In genomic region chr16:70467113-70467512, GRCh38 we compare ENCODE assay signal across 20 cellular contexts. TPM values are rescaled to one million over a fixed set of nuclear protein-coding genes. Genes with fewer than 3 reads are reported as not detected.
DNase-seq lines count a peak whose midpoint lies in the region; ATAC-seq, FAIRE-seq and TF ChIP-seq lines count a peak whose summit lies in the region.
"Had no signal": no experiment of that assay in that cellular context is flagged by ENCODE, and none has a peak within 500 bp of the region (broad histone marks: within the 10 kb centered on the region; RNA-seq: fewer than 3 reads in every experiment).

No MANE protein-coding gene starts in this region.

- intact Hi-C loops in K562 (cut with micrococcal nuclease) (no loop called here), lower leg skin (cut with DNase I; ENCODE audit: low total_unique reads) (no loop called here)

- DNase-seq in H7 (peak; percentile 70), K562 (ENCODE audit: extremely low read depth in 1 of 4, low spot score in 3 of 4) (no peak), NCI-H2029 treated with DMSO at 0.1 percent for 48 hours (lab: John Stamatoyannopoulos, UW) (no peak), lower leg skin (ENCODE audit: low spot score in 2 of 2) (no peak), UCSD-AML1 (lab: John Stamatoyannopoulos, UW; ENCODE audit: unreplicated experiment) (no peak)
- DNase-seq: activated CD4-positive, alpha-beta memory T cell treated with anti-CD3 and anti-CD28 coated beads, Interleukin-2, amount 10 ng/mL, durations not matched to agents 7 days and 5 days; CD8-positive, alpha-beta T cell; DND-41; lower lobe of right lung; NCI-H1417 treated with DMSO at 0.1 percent for 48 hours; NCI-H524; retina; SK-N-SH; stimulated activated CD4-positive, alpha-beta T cell treated with anti-CD3 and anti-CD28 coated beads, Interleukin-12 subunit alpha, Interleukin-12 subunit beta, amount 100 ng/mL, for 4 hours had no signal

- H3K27ac ChIP-seq in K562 (ENCODE audit: extremely low read depth, low read depth, low read length) (no peak overlapping the region), parathyroid adenoma (no peak overlapping the region)
- H3K27ac ChIP-seq: hepatocyte, lower lobe of right lung, neutrophil, upper lobe of left lung had no signal

- peak overlapping the region in 1 of 2 experiments; percentile 68; a peak in 2 of 4 replicates for H3K9ac ChIP-seq in K562 (ENCODE audit: insufficient read depth in 1 of 2, low read depth in 2 of 2, low read length in 2 of 2)
- no peak overlapping the region for H3K9ac ChIP-seq in parathyroid adenoma
- H3K9ac ChIP-seq: SK-N-SH had no signal

- TF ChIP-seq POLR2A in K562 (conservative IDR thresholded peaks at IDR 0.05) (no peak), lower leg skin (IDR thresholded peaks at IDR 0.05) (no peak)

- ATAC-seq in K562, result 0 out of 3 replicates have a peak, but pooled peaks have one; percentile 9
- ATAC-seq: CD8-positive, alpha-beta T cell had no signal

- H3K9me3 ChIP-seq in K562 (replicated peaks; ENCODE audit: control insufficient read depth, insufficient read depth, low read depth, low read length) (no peaks in the 10 kb centered on the region), parathyroid adenoma (ENCODE audit: control insufficient read depth, low read length) (no peaks in the 10 kb centered on the region)
- H3K9me3 ChIP-seq: lower lobe of right lung, neutrophil, SK-N-SH, upper lobe of left lung had no signal

- H3K4me1 ChIP-seq in K562 (replicated peaks in 1 of 2; ENCODE audit: control insufficient read depth in 2 of 2, insufficient read depth in 2 of 2, low read length in 2 of 2) (peaks cover 0 to 32% of the 10 kb centered on the region in 2 experiments; a peak in 3 of 5 replicates), parathyroid adenoma (no peaks in the 10 kb centered on the region)
- H3K4me1 ChIP-seq: lower lobe of right lung, upper lobe of left lung had no signal

- no peaks in the 10 kb centered on the region for H3K27me3 ChIP-seq in H7 (ENCODE audit: control insufficient read depth, insufficient read depth, low read length)
- H3K27me3 ChIP-seq in K562 (ENCODE audit: control insufficient read depth in 2 of 2, insufficient read depth in 2 of 2, low read length in 2 of 2), result no peaks in the 10 kb centered on the region
- H3K27me3 ChIP-seq in parathyroid adenoma (ENCODE audit: control insufficient read depth, insufficient read depth, low read length), result no peaks in the 10 kb centered on the region
- H3K27me3 ChIP-seq: hepatocyte, neutrophil, upper lobe of left lung had no signal

- BruUV-seq in K562 (replicated peaks; lab: Mats Ljungman, UMichigan), result no TSS peak

- TF ChIP-seq CTCF in K562 (IDR thresholded peaks at IDR 0.05 in 2 of 3, conservative IDR thresholded peaks at IDR 0.05 in 1 of 3; ENCODE audit: insufficient read depth in 2 of 3, low read depth in 1 of 3, low read length in 3 of 3) (peak in 2 of 3 experiments; percentile 14 to 32; a peak in 2 of 6 replicates), parathyroid adenoma (IDR thresholded peaks at IDR 0.05) (peak; percentile 17), lower leg skin (IDR thresholded peaks at IDR 0.05) (no peak)

- no peaks in the 10 kb centered on the region for H3K79me2 ChIP-seq in K562 (ENCODE audit: control insufficient read depth, insufficient read depth, low read length)
- H3K79me2 ChIP-seq in parathyroid adenoma, result no peaks in the 10 kb centered on the region
- H3K79me2 ChIP-seq: hepatocyte had no signal

- WGBS in K562 (ENCODE audit: insufficient coverage, low coverage, missing lambda C conversion rate), result 79% methylated on average over 11 of the region's 11 CpGs
- WGBS in lower leg skin, 2 donors, result 79 to 87% methylated on average over 11 of the region's 11 CpGs

- TF ChIP-seq RAD21 in K562 (CRISPR knock-in tag; conservative IDR thresholded peaks at IDR 0.05 in 1 of 2, IDR thresholded peaks at IDR 0.05 in 1 of 2), result peak in 1 of 2 experiments; percentile 26; a peak in 1 of 4 replicates

- CTCF ChIA-PET in K562 (lab: Yijun Ruan, JAX; ENCODE audit: low intra/inter-chr PET ratio), result interaction anchor here (1.7 kb wide), 1 partner anchor 72 kb away, joined by 7 read pairs; no protein-coding TSS in a partner anchor

- no peak overlapping the region for H3K4me3 ChIP-seq in H7 (ENCODE audit: insufficient read depth, low read depth, low read length)
- no peak overlapping the region for H3K4me3 ChIP-seq in K562
- no peak overlapping the region for H3K4me3 ChIP-seq in parathyroid adenoma (ENCODE audit: low read depth, low read length)
- no peak overlapping the region for H3K4me3 ChIP-seq in lower leg skin (ENCODE audit: low read depth, poor library complexity, severe bottlenecking)
- H3K4me3 ChIP-seq: hepatocyte, lower lobe of right lung, upper lobe of left lung had no signal

- H2AFZ ChIP-seq in K562 (ENCODE audit: low read depth, low read length) (no peak overlapping the region), parathyroid adenoma (no peak overlapping the region)
- H2AFZ ChIP-seq: hepatocyte had no signal

- POLR2A ChIA-PET in K562 (lab: Yijun Ruan, JAX), result interaction anchor here (1.2 to 1.9 kb wide), 2 partner anchors 12 to 35 kb away, joined by 5 to 10 read pairs; no protein-coding TSS in a partner anchor

- H4K20me1 ChIP-seq in K562 (replicated peaks; ENCODE audit: control insufficient read depth, insufficient read depth, low read length), result no peaks in the 10 kb centered on the region; the same call in 1 of the 2 replicates

- FAIRE-seq in K562 (lab: Jason Lieb, UNC), result no peak
- FAIRE-seq: GM18507, islet of Langerhans had no signal

- H3K4me2 ChIP-seq in K562 (ENCODE audit: insufficient read depth, low read length) (no peak overlapping the region), parathyroid adenoma (ENCODE audit: low read length) (no peak overlapping the region)
- H3K4me2 ChIP-seq: hepatocyte, SK-N-SH had no signal

- H3K36me3 ChIP-seq in H7 (replicated peaks; ENCODE audit: control insufficient read depth, insufficient read depth, low read length), result no peaks in the 10 kb centered on the region
- peaks cover 16% of the 10 kb centered on the region; the same call in 1 of the 3 replicates for H3K36me3 ChIP-seq in K562 (ENCODE audit: control insufficient read depth, insufficient read depth, low read length)
- no peaks in the 10 kb centered on the region for H3K36me3 ChIP-seq in parathyroid adenoma (ENCODE audit: control insufficient read depth, insufficient read depth, low read length)

- no peak for TF ChIP-seq EP300 in K562 (IDR thresholded peaks at IDR 0.05; ENCODE audit: low read length)

- in situ Hi-C loops in K562 (cut with MboI), result loop anchor here (10.0 kb wide), 1 partner anchor 72 kb away; no protein-coding TSS in a partner anchor

- H3K9me1 ChIP-seq in K562 (ENCODE audit: control insufficient read depth, insufficient read depth, low read length), result no peaks in the 10 kb centered on the region

RNA-seq across cellular contexts. Expression of gene FCSK, which starts 12.7 kb away (rescaled TPM):
- 11.2 and 13.7 TPM in 2 replicates for total RNA-seq in H7 (2014; rRNA removed; shearing (Covaris generic))
- total RNA-seq in K562 (2011; cell fraction: chromatin; rRNA removed; ENCODE audit: low replicate concordance), result 66.2 and 212 TPM in 2 replicates
- 117 and 131 TPM in 2 replicates for total RNA-seq in K562 (2011; cell fraction: nucleolus; rRNA removed)
- 80.1 and 84.7 TPM in 2 replicates for total RNA-seq in K562 (2011; cell fraction: nucleoplasm; rRNA removed)
- total RNA-seq in K562 (2014; rRNA removed) (12.6 and 15.6 TPM in 2 replicates), K562 (2014; rRNA removed; fragmentation: Illumina TruSeq; extraction: Trizol) (4.7 and 6.9 TPM in 2 replicates), K562 (2015; rRNA removed; fragmentation: Illumina TruSeq; extraction: Trizol) (7.4 and 7.7 TPM in 2 replicates), K562 (2021) (18.6 and 19.0 TPM in 2 replicates), lower leg skin (10 to 100 TPM; 17.9 to 31.7 (median 23.4) TPM)
- polyA plus RNA-seq in K562 (2011; rRNA removed) (13.5 and 22.6 TPM in 2 replicates), K562 (2014; fragmentation: Illumina TruSeq; extraction: Trizol) (8.3 and 9.1 TPM in 2 replicates), K562 (2014; fragmentation: Nextera tagmentation; extraction: Ambion mirVana) (1 to 10 TPM in 1 of 2 experiments, under 1 TPM in 1; 0.92 to 1.1 TPM), K562 (2014; rRNA removed) (15.1 and 19.9 TPM in 2 replicates)
- 16.3 and 19.3 TPM in 2 replicates for polyA plus RNA-seq in K562 (2011; cell fraction: cytosol; rRNA removed)
- 115 and 146 TPM in 2 replicates for polyA plus RNA-seq in K562 (2011; cell fraction: nucleus; rRNA removed)
- polyA plus RNA-seq in K562 (2012), result 10.0 and 16.5 TPM in 2 replicates
- polyA minus RNA-seq in K562 (2011; rRNA and poly(A)+ RNA removed), result 7.5 and 9.5 TPM in 2 replicates
- 8.0 and 12.0 TPM in 2 replicates for polyA minus RNA-seq in K562 (2011; cell fraction: cytosol; rRNA and poly(A)+ RNA removed)
- polyA minus RNA-seq in K562 (2011; cell fraction: nucleus; rRNA and poly(A)+ RNA removed), result 25.0 and 31.0 TPM in 2 replicates

RNA-seq across cellular contexts. Expression of gene ST3GAL2, which starts 28.2 kb away (rescaled TPM):
- total RNA-seq in H7 (2014; rRNA removed; shearing (Covaris generic)), result 62.7 and 64.1 TPM in 2 replicates
- total RNA-seq in K562 (2011; cell fraction: chromatin; rRNA removed; ENCODE audit: low replicate concordance), result 87.4 and 216 TPM in 2 replicates
- 182 and 184 TPM in 2 replicates for total RNA-seq in K562 (2011; cell fraction: nucleolus; rRNA removed)
- 128 and 145 TPM in 2 replicates for total RNA-seq in K562 (2011; cell fraction: nucleoplasm; rRNA removed)
- total RNA-seq in K562 (2014; rRNA removed) (75.5 and 95.5 TPM in 2 replicates), K562 (2014; rRNA removed; fragmentation: Illumina TruSeq; extraction: Trizol) (23.7 and 31.8 TPM in 2 replicates), K562 (2015; rRNA removed; fragmentation: Illumina TruSeq; extraction: Trizol) (48.9 and 53.8 TPM in 2 replicates), K562 (2021) (98.9 and 108 TPM in 2 replicates), lower leg skin (10 to 100 TPM in 1 of 4 donors, 1 to 10 TPM in 3; 7.0 to 12.9 (median 9.5) TPM)
- polyA plus RNA-seq in K562 (2011; rRNA removed) (34.3 and 40.9 TPM in 2 replicates), K562 (2014; fragmentation: Illumina TruSeq; extraction: Trizol) (25.1 and 50.7 TPM in 2 replicates), K562 (2014; fragmentation: Nextera tagmentation; extraction: Ambion mirVana) (1 to 10 TPM; 1.5 to 2.4 TPM), K562 (2014; rRNA removed) (50.5 and 57.8 TPM in 2 replicates)
- 50.0 and 87.1 TPM in 2 replicates for polyA plus RNA-seq in K562 (2011; cell fraction: cytosol; rRNA removed)
- polyA plus RNA-seq in K562 (2011; cell fraction: nucleus; rRNA removed), result 25.8 and 38.5 TPM in 2 replicates
- 67.8 and 92.0 TPM in 2 replicates for polyA plus RNA-seq in K562 (2012)
- polyA minus RNA-seq in K562 (2011; rRNA and poly(A)+ RNA removed), result 57.6 and 96.4 TPM in 2 replicates
- polyA minus RNA-seq in K562 (2011; cell fraction: cytosol; rRNA and poly(A)+ RNA removed), result 126 and 151 TPM in 2 replicates
- polyA minus RNA-seq in K562 (2011; cell fraction: nucleus; rRNA and poly(A)+ RNA removed), result 24.9 and 34.4 TPM in 2 replicates

RNA-seq across cellular contexts. Expression of gene COG4, which starts 56.2 kb away (rescaled TPM):
- 78.7 and 98.2 TPM in 2 replicates for total RNA-seq in H7 (2014; rRNA removed; shearing (Covaris generic))
- 128 and 175 TPM in 2 replicates for total RNA-seq in K562 (2011; cell fraction: chromatin; rRNA removed; ENCODE audit: low replicate concordance)
- total RNA-seq in K562 (2011; cell fraction: nucleolus; rRNA removed), result 70.0 and 73.4 TPM in 2 replicates
- total RNA-seq in K562 (2011; cell fraction: nucleoplasm; rRNA removed), result 87.9 and 95.3 TPM in 2 replicates
- 43.2 and 59.0 TPM in 2 replicates for total RNA-seq in K562 (2014; rRNA removed)
- 39.5 and 44.4 TPM in 2 replicates for total RNA-seq in K562 (2014; rRNA removed; fragmentation: Illumina TruSeq; extraction: Trizol)
- 41.2 and 42.6 TPM in 2 replicates for total RNA-seq in K562 (2015; rRNA removed; fragmentation: Illumina TruSeq; extraction: Trizol)
- 66.7 and 69.8 TPM in 2 replicates for total RNA-seq in K562 (2021)
- polyA plus RNA-seq in K562 (2011; rRNA removed), result 69.2 and 73.9 TPM in 2 replicates
- 55.1 and 86.3 TPM in 2 replicates for polyA plus RNA-seq in K562 (2011; cell fraction: cytosol; rRNA removed)
- 150 and 164 TPM in 2 replicates for polyA plus RNA-seq in K562 (2011; cell fraction: nucleus; rRNA removed)
- 61.8 and 77.6 TPM in 2 replicates for polyA plus RNA-seq in K562 (2012)
- polyA plus RNA-seq in K562 (2014; fragmentation: Illumina TruSeq; extraction: Trizol), result 44.2 and 48.9 TPM in 2 replicates
- 10 to 100 TPM; 13.7 to 37.4 TPM for polyA plus RNA-seq in K562 (2014; fragmentation: Nextera tagmentation; extraction: Ambion mirVana)
- polyA plus RNA-seq in K562 (2014; rRNA removed), result 49.1 and 55.9 TPM in 2 replicates
- polyA minus RNA-seq in K562 (2011; rRNA and poly(A)+ RNA removed), result 67.7 and 72.4 TPM in 2 replicates
- 30.7 and 31.3 TPM in 2 replicates for polyA minus RNA-seq in K562 (2011; cell fraction: cytosol; rRNA and poly(A)+ RNA removed)
- polyA minus RNA-seq in K562 (2011; cell fraction: nucleus; rRNA and poly(A)+ RNA removed), result 27.5 and 41.7 TPM in 2 replicates
- 10 to 100 TPM; 36.0 to 95.7 (median 48.3) TPM for total RNA-seq in lower leg skin

RNA-seq across cellular contexts. Expression of gene SF3B3, which starts 56.5 kb away (rescaled TPM):
- total RNA-seq in H7 (2014; rRNA removed; shearing (Covaris generic)), result 222 and 313 TPM in 2 replicates
- 616 and 628 TPM in 2 replicates for total RNA-seq in K562 (2011; cell fraction: chromatin; rRNA removed; ENCODE audit: low replicate concordance)
- 207 and 261 TPM in 2 replicates for total RNA-seq in K562 (2011; cell fraction: nucleolus; rRNA removed)
- 272 and 275 TPM in 2 replicates for total RNA-seq in K562 (2011; cell fraction: nucleoplasm; rRNA removed)
- total RNA-seq in K562 (2014; rRNA removed) (98.9 and 208 TPM in 2 replicates), K562 (2014; rRNA removed; fragmentation: Illumina TruSeq; extraction: Trizol) (221 and 275 TPM in 2 replicates), K562 (2015; rRNA removed; fragmentation: Illumina TruSeq; extraction: Trizol) (252 and 265 TPM in 2 replicates), K562 (2021) (513 and 546 TPM in 2 replicates), lower leg skin (100 to 1,000 TPM; 138 to 233 (median 143) TPM)
- polyA plus RNA-seq in K562 (2011; rRNA removed) (172 and 248 TPM in 2 replicates), K562 (2014; fragmentation: Illumina TruSeq; extraction: Trizol) (349 and 430 TPM in 2 replicates), K562 (2014; fragmentation: Nextera tagmentation; extraction: Ambion mirVana) (100 to 1,000 TPM; 209 to 414 TPM), K562 (2014; rRNA removed) (103 and 105 TPM in 2 replicates)
- polyA plus RNA-seq in K562 (2011; cell fraction: cytosol; rRNA removed), result 249 and 266 TPM in 2 replicates
- polyA plus RNA-seq in K562 (2011; cell fraction: nucleus; rRNA removed), result 317 and 410 TPM in 2 replicates
- polyA plus RNA-seq in K562 (2012), result 179 and 231 TPM in 2 replicates
- 327 and 380 TPM in 2 replicates for polyA minus RNA-seq in K562 (2011; rRNA and poly(A)+ RNA removed)
- polyA minus RNA-seq in K562 (2011; cell fraction: cytosol; rRNA and poly(A)+ RNA removed), result 234 and 252 TPM in 2 replicates
- 101 and 174 TPM in 2 replicates for polyA minus RNA-seq in K562 (2011; cell fraction: nucleus; rRNA and poly(A)+ RNA removed)

Comparison
In these comparisons a context has a peak if more than half of its experiments do, and no peak if none do; other contexts are left out.
1. CTCF ChIP-seq: peak in K562 (2 of 3) and parathyroid adenoma (single experiment); none in lower leg skin (0 of 3).